10 cellular contexts compared by ENCODE assay signal in genomic region chr3:195119461-195120198, GRCh38.
DNase-seq lines count a peak whose midpoint lies in the region; ATAC-seq and TF ChIP-seq lines count a peak whose summit lies in the region.
"Had no signal": no experiment of that assay in that cellular context is flagged by ENCODE, and none has a peak within 500 bp of the region (broad histone marks: within the 10 kb centered on the region; RNA-seq: fewer than 3 reads in every experiment).

No MANE protein-coding gene starts in this region.

- no peak for DNase-seq in heart right ventricle
- DNase-seq in cardiac septum (ENCODE audit: low spot score), result no peak
- DNase-seq in colonic mucosa, result no peak
- DNase-seq in NCI-H524 treated with DMSO at 0.1 percent for 48 hours (lab: John Stamatoyannopoulos, UW), result no peak
- DNase-seq in NCI-H345 (lab: John Stamatoyannopoulos, UW), result no peak

- H3K4me1 ChIP-seq in heart right ventricle (peaks cover 9 to 44% (median 26%) of the 10 kb centered on the region in 9 donors), colonic mucosa (no peaks in the 10 kb centered on the region), liver (ENCODE audit: control insufficient read depth in 4 of 4, insufficient read depth in 4 of 4, low read length in 3 of 4) (no peaks in the 10 kb centered on the region)

- TF ChIP-seq RAD21 in liver (IDR thresholded peaks at IDR 0.05), result no peak

- peak overlapping the region in 9 of 10 donors; percentile 12 to 69 (median 47) for H3K27ac ChIP-seq in heart right ventricle
- peak overlapping the region; percentile 17 for H3K27ac ChIP-seq in colonic mucosa
- no peak overlapping the region for H3K27ac ChIP-seq in liver (ENCODE audit: low read depth in 1 of 2, low read length in 2 of 2)
- H3K27ac ChIP-seq: BLaER1 treated with 17β-estradiol and CSF1 and Interleukin-3, amounts not matched to agents 10 nM and 100 nM had no signal

- TF ChIP-seq CTCF in heart right ventricle (IDR thresholded peaks at IDR 0.05), result no peak
- no peak for TF ChIP-seq CTCF in colonic mucosa (IDR thresholded peaks at IDR 0.05)
- TF ChIP-seq CTCF in liver (IDR thresholded peaks at IDR 0.05; ENCODE audit: low read depth, low read length, missing input control), result no peak

- no peaks in the 10 kb centered on the region for H3K36me3 ChIP-seq in heart right ventricle
- no peaks in the 10 kb centered on the region for H3K36me3 ChIP-seq in colonic mucosa
- no peaks in the 10 kb centered on the region for H3K36me3 ChIP-seq in liver (ENCODE audit: control insufficient read depth in 4 of 4, insufficient read depth in 3 of 4, low read depth in 1 of 4, low read length in 3 of 4)
- H3K36me3 ChIP-seq: BLaER1 treated with 17β-estradiol and CSF1 and Interleukin-3, amounts not matched to agents 10 nM and 100 nM had no signal

- intact Hi-C loops in heart right ventricle (cut with DNase I) (loop anchor here in 7 of 10 donors (5.0 to 10.0 kb wide), 4 partner anchors 33 to 138 kb away; no protein-coding TSS in a partner anchor), cardiac septum (cut with DNase I) (loop anchor here (5.0 kb wide), 2 partner anchors 33 to 138 kb away; no protein-coding TSS in a partner anchor), colonic mucosa (cut with DNase I) (loop anchor here (10.0 kb wide), 1 partner anchor 135 kb away; no protein-coding TSS in a partner anchor)

- H3K4me3 ChIP-seq in heart right ventricle (no peak overlapping the region), colonic mucosa (no peak overlapping the region), liver (ENCODE audit: low read depth in 1 of 3, low read length in 3 of 3) (no peak overlapping the region)
- H3K4me3 ChIP-seq: BLaER1 treated with 17β-estradiol and CSF1 and Interleukin-3, amounts not matched to agents 10 nM and 100 nM had no signal

- H3K9ac ChIP-seq in colonic mucosa (ENCODE audit: low read depth in 2 of 2, low read length in 2 of 2), result no peak overlapping the region
- no peak overlapping the region for H3K9ac ChIP-seq in liver (ENCODE audit: low read depth in 1 of 2, low read length in 2 of 2)
- H3K9ac ChIP-seq: BLaER1 treated with 17β-estradiol and CSF1 and Interleukin-3, amounts not matched to agents 10 nM and 100 nM had no signal

- H3K27me3 ChIP-seq in heart right ventricle (no peaks in the 10 kb centered on the region), colonic mucosa (no peaks in the 10 kb centered on the region), liver (ENCODE audit: control insufficient read depth in 4 of 4, insufficient read depth in 4 of 4, low read length in 3 of 4) (no peaks in the 10 kb centered on the region)

- WGBS in heart right ventricle, 2 donors, result 63 to 72% methylated on average over 16 of the region's 16 CpGs
- WGBS in liver, result 86% methylated on average over 16 of the region's 16 CpGs

- ATAC-seq in heart right ventricle (peak in 5 of 8 donors; percentile 12 to 45 (median 42)), HG02885 (IDR thresholded peaks at IDR 0.05; ENCODE audit: poor library complexity, unreplicated experiment) (no peak), HG02623 (IDR thresholded peaks at IDR 0.05; ENCODE audit: unreplicated experiment) (no peak)
- ATAC-seq: activated naive CD4-positive, alpha-beta T cell treated with anti-CD3 and anti-CD28 coated beads, Interleukin-2, amount 50 U/mL, for 72 hours had no signal

- no peaks in the 10 kb centered on the region for H3K9me3 ChIP-seq in heart right ventricle
- H3K9me3 ChIP-seq in colonic mucosa, result no peaks in the 10 kb centered on the region
- H3K9me3 ChIP-seq in liver (ENCODE audit: control insufficient read depth in 4 of 4, low read length in 3 of 4), result no peaks in the 10 kb centered on the region
- H3K9me3 ChIP-seq: BLaER1 treated with 17β-estradiol and CSF1 and Interleukin-3, amounts not matched to agents 10 nM and 100 nM had no signal

TF ChIP-seq in liver, 16 proteins besides CTCF, POLR2A, EP300 and RAD21:
- TF ChIP-seq EGR1 (IDR thresholded peaks at IDR 0.05; ENCODE audit: low read depth in 2 of 2) (no peak), NR2F2 (IDR thresholded peaks at IDR 0.05) (peak; percentile 66)

Comparison
In these comparisons a context has a peak if more than half of its experiments do, and no peak if none do; other contexts are left out.
1. ATAC-seq: peak in heart right ventricle (5 of 8); none in HG02885 (single experiment) and HG02623 (single experiment).
2. H3K27ac ChIP-seq: peak in heart right ventricle (9 of 10) and colonic mucosa (single experiment); none in liver (0 of 2).